ENCODE assay signal across 21 cellular contexts in the genomic region with DNA sequence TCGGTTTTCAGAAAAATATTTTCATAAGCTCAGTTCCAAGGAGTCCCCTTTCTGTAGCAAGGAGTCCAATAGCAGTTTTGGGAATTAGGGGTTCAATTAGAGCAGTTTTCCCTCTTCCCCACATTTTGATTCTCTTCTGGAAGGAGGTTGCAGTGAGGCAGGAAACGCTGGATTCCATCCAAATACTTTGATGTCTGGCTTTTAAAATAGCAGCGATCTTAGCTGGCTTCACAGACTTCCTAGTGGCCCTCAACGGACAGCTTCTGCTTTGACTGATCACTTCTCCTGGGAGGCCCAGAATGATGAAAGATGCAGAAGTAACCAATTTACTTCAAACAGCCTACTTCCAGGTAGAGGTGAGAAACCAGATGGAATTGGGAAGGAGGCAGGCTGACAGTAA.
A peak's percentile ranks its signal among the peaks of the same experiment; 100 is the strongest.
DNase-seq lines count a peak whose midpoint lies in the region; ATAC-seq, FAIRE-seq and TF ChIP-seq lines count a peak whose summit lies in the region.
"Had no signal": no experiment of that assay in that cellular context is flagged by ENCODE, and none has a peak within 500 bp of the region (broad histone marks: within the 10 kb centered on the region; RNA-seq: fewer than 3 reads in every experiment).

No MANE protein-coding gene starts in this region.

- ATAC-seq in right cardiac atrium: peak; percentile 33 to 62
- no peak for ATAC-seq in Right ventricle myocardium inferior
- ATAC-seq in GM21737 (IDR thresholded peaks at IDR 0.05; ENCODE audit: unreplicated experiment): no peak
- no peak for ATAC-seq in HG03460 (IDR thresholded peaks at IDR 0.05; ENCODE audit: unreplicated experiment)
- ATAC-seq: left lung had no signal

- H3K4me1 ChIP-seq in right cardiac atrium (ENCODE audit: control insufficient read depth, insufficient read depth, low read length): peaks cover 2% of the 10 kb centered on the region
- H3K4me1 ChIP-seq: adrenal gland, colonic mucosa, left lung, stomach had no signal

- H3K27ac ChIP-seq in right cardiac atrium (ENCODE audit: low read length): no peak overlapping the region
- H3K27ac ChIP-seq: adrenal gland, colonic mucosa, KMS-11, left lung, stomach had no signal

- no peak overlapping the region for H3K4me3 ChIP-seq in right cardiac atrium (ENCODE audit: low read length)
- no peak overlapping the region for H3K4me3 ChIP-seq in fibroblast of villous mesenchyme (ENCODE audit: low read depth, low read length)
- H3K4me3 ChIP-seq: adrenal gland, colonic mucosa, HAP-1, left lung, stomach had no signal

- no peak for FAIRE-seq in urothelium cell line (lab: Jason Lieb, UNC)

- no peaks in the 10 kb centered on the region for H3K27me3 ChIP-seq in right cardiac atrium (ENCODE audit: control insufficient read depth, insufficient read depth)
- H3K27me3 ChIP-seq: adrenal gland, colonic mucosa, left lung, stomach had no signal

- intact Hi-C loops in right cardiac atrium (cut with DNase I): no loop called here
- intact Hi-C loops in Right ventricle myocardium inferior (cut with DNase I): no loop called here

- 9% methylated on average over 4 of the region's 4 CpGs for WGBS in right cardiac atrium

- H3K9me3 ChIP-seq in right cardiac atrium (ENCODE audit: control insufficient read depth, low read length): no peaks in the 10 kb centered on the region
- H3K9me3 ChIP-seq: adrenal gland, colonic mucosa had no signal

- DNase-seq in right cardiac atrium (no peak), Right ventricle myocardium inferior (ENCODE audit: missing footprints) (no peak), amniotic epithelial cell (ENCODE audit: low read depth) (peak; percentile 27), fibroblast of villous mesenchyme (ENCODE audit: low read depth) (peak; percentile 27), urothelium cell line (ENCODE audit: low spot score) (peak; percentile 14), cerebellum (ENCODE audit: low spot score) (no peak)
- DNase-seq: activated CD4-positive, CD25-positive, alpha-beta regulatory T cell; activated effector memory CD4-positive, alpha-beta T cell treated with Interleukin-2 at 50 U/mL for 16 hours; adrenal gland; colonic mucosa; left lung; NCI-H1092 treated with DMSO at 0.1 percent for 48 hours; NCI-H2081; NCI-H446 treated with DMSO at 0.1 percent for 48 hours; SIG-M5; stimulated activated CD4-positive, alpha-beta T cell treated with anti-CD3 and anti-CD28 coated beads, Interleukin-2, amount 100 ng/mL, for 24 hours; stomach had no signal

- TF ChIP-seq CTCF in fibroblast of villous mesenchyme (IDR thresholded peaks at IDR 0.05; ENCODE audit: insufficient read depth, low read depth, low read length): no peak

Comparison
In these comparisons a context has a peak if more than half of its experiments do, and no peak if none do; other contexts are left out.
1. ATAC-seq: peak in right cardiac atrium (2 of 2); none in Right ventricle myocardium inferior (single experiment), GM21737 (single experiment) and HG03460 (single experiment).
2. DNase-seq: peak in amniotic epithelial cell (single experiment), fibroblast of villous mesenchyme (single experiment) and urothelium cell line (single experiment); none in right cardiac atrium (0 of 3), Right ventricle myocardium inferior (single experiment) and cerebellum (single experiment).